Comparison of ENCODE assay signal across 35 cellular contexts in the genomic region with DNA sequence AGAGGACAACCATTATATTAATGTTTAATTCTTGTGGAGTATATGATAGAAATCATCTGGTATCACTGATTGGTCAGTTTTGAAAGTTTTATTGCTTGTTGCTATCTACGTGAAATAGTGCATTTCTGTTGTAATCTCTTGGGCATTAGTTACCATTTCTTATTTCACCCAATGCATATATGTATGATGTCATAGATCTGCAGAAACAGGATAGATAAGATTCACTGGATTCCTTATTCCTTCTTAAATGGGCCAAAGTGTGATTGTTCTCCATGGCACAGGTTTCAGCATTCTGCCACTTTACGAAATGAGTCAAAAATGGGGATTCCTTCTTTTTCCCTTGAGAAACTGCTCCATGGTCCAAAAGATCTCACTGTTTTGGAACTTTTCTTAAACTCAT. TPM values are rescaled to one million over a fixed set of nuclear protein-coding genes. Genes with fewer than 3 reads are reported as not detected.
DNase-seq lines count a peak whose midpoint lies in the region; ATAC-seq, FAIRE-seq and TF ChIP-seq lines count a peak whose summit lies in the region.
"Had no signal": no experiment of that assay in that cellular context is flagged by ENCODE, and none has a peak within 500 bp of the region (broad histone marks: within the 10 kb centered on the region; RNA-seq: fewer than 3 reads in every experiment).

No MANE protein-coding gene starts in this region.

- H2AFZ ChIP-seq in HepG2 (ENCODE audit: low read length): no peak overlapping the region

- WGBS in HepG2 (ENCODE audit: low lambda C conversion rate): 100% methylated on average over 2 of the region's 2 CpGs
- 97% methylated on average over 2 of the region's 2 CpGs for WGBS in right lobe of liver (ENCODE audit: insufficient coverage, low coverage, low lambda C conversion rate, missing lambda C conversion rate)

- no peak overlapping the region for H3K4me2 ChIP-seq in HepG2 (ENCODE audit: low read depth, low read length)
- H3K4me2 ChIP-seq: A549; BLaER1; BLaER1 treated with 17β-estradiol and CSF1 and Interleukin-3, amounts not matched to agents 10 nM and 100 nM had no signal

- FAIRE-seq in HepG2 (lab: Jason Lieb, UNC) (no peak), H54 (lab: Jason Lieb, UNC) (peak; percentile 50)
- FAIRE-seq: A549, D721Med had no signal

- no peaks in the 10 kb centered on the region for H3K79me2 ChIP-seq in HepG2 (ENCODE audit: insufficient read depth, low read length)

- TF ChIP-seq EP300 in HepG2 (IDR thresholded peaks at IDR 0.05; ENCODE audit: low read depth in 2 of 2, low read length in 2 of 2): no peak
- TF ChIP-seq EP300 in HepG2 (CRISPR knock-in tag; IDR thresholded peaks at IDR 0.05; ENCODE audit: borderline replicate concordance): no peak

- H3K27me3 ChIP-seq in HepG2 (ENCODE audit: control insufficient read depth in 1 of 2, insufficient read depth in 2 of 2, low read length in 2 of 2): no peaks in the 10 kb centered on the region
- no peaks in the 10 kb centered on the region for H3K27me3 ChIP-seq in right lobe of liver
- H3K27me3 ChIP-seq: BE2C; BLaER1; BLaER1 treated with 17β-estradiol and CSF1 and Interleukin-3, amounts not matched to agents 10 nM and 100 nM had no signal

- H3K36me3 ChIP-seq in HepG2 (replicated peaks in 1 of 2; ENCODE audit: control insufficient read depth in 1 of 2, insufficient read depth in 2 of 2, low read length in 2 of 2) (no peaks in the 10 kb centered on the region; a peak in 1 of 5 replicates), right lobe of liver (no peaks in the 10 kb centered on the region), HEK293 (ENCODE audit: control insufficient read depth in 2 of 2, insufficient read depth in 1 of 2, low read length in 2 of 2) (no peaks in the 10 kb centered on the region)
- H3K36me3 ChIP-seq: BE2C had no signal

- intact Hi-C loops in HepG2 (cut with micrococcal nuclease; ENCODE audit: unreplicated experiment) (no loop called here), right lobe of liver (cut with DNase I) (no loop called here)
- intact Hi-C loops in activated CD8-positive, alpha-beta T cell treated with anti-CD3 and anti-CD28 coated beads for 36 hours (cut with micrococcal nuclease): no loop called here

- in situ Hi-C loops in HepG2 (cut with HindIII; ENCODE audit: extremely low pct_ligation_motif_present, low pct_unique_long_range_greater_than_20kb): no loop called here

- H4K20me1 ChIP-seq in HepG2 (ENCODE audit: insufficient read depth, low read length): no peaks in the 10 kb centered on the region

- peaks cover 8% of the 10 kb centered on the region; the same call in 1 of the 2 replicates for H3K4me1 ChIP-seq in HepG2 (ENCODE audit: insufficient read depth, low read length)
- no peaks in the 10 kb centered on the region for H3K4me1 ChIP-seq in right lobe of liver
- peaks cover 17% of the 10 kb centered on the region for H3K4me1 ChIP-seq in HEK293 (ENCODE audit: control insufficient read depth, insufficient read depth, low read length)
- H3K4me1 ChIP-seq: A549; BE2C; BLaER1; BLaER1 treated with 17β-estradiol and CSF1 and Interleukin-3, amounts not matched to agents 10 nM and 100 nM had no signal

- peaks cover 15 to 34% of the 10 kb centered on the region in 2 donors for H3K36me3 Mint-ChIP-seq in stimulated activated naive B cell treated with anti-CD40 and anti-IgM and Interleukin-4, amounts not matched to agents 10 μg/mL and 1 μg/mL and 100 μg/mL, for 72 hours
- H3K36me3 Mint-ChIP-seq in T-cell: peaks cover 23% of the 10 kb centered on the region
- peaks cover 9% of the 10 kb centered on the region for H3K36me3 Mint-ChIP-seq in activated CD8-positive, alpha-beta T cell treated with anti-CD3 and anti-CD28 coated beads for 36 hours (ENCODE audit: low read depth)

- H3K27ac Mint-ChIP-seq in stimulated activated naive B cell treated with anti-CD40 and anti-IgM and Interleukin-4, amounts not matched to agents 10 μg/mL and 1 μg/mL and 100 μg/mL, for 72 hours: peak overlapping the region; percentile 20
- no peak overlapping the region for H3K27ac Mint-ChIP-seq in T-cell
- H3K27ac Mint-ChIP-seq in activated CD8-positive, alpha-beta T cell treated with anti-CD3 and anti-CD28 coated beads for 36 hours: no peak overlapping the region
- H3K27ac Mint-ChIP-seq: B cell; CD14-positive monocyte; CD4-positive, alpha-beta memory T cell; CD4-positive, alpha-beta T cell; CD4-positive, CD25-positive, alpha-beta regulatory T cell; CD8-positive, alpha-beta memory T cell; CD8-positive, alpha-beta T cell had no signal

- ATAC-seq in HepG2 (no peak), right lobe of liver (no peak), T-cell (replicated peaks in 1 of 4) (no peak)
- ATAC-seq in stimulated activated naive B cell treated with anti-CD40 and anti-IgM and Interleukin-4, amounts not matched to agents 10 μg/mL and 1 μg/mL and 100 μg/mL, for 72 hours (replicated peaks): no peak
- no peak for ATAC-seq in activated CD8-positive, alpha-beta T cell treated with anti-CD3 and anti-CD28 coated beads for 36 hours
- ATAC-seq: A549; CD8-positive, alpha-beta T cell had no signal

- POLR2A ChIA-PET in HepG2 (lab: Yijun Ruan, JAX) (no interaction called here), HEK293 (lab: Yijun Ruan, JAX) (no interaction called here), T-cell (lab: Charles Lee) (interaction anchor here in 1 of 2 donors (0.6 kb wide), 1 partner anchor 258 kb away, joined by 4 read pairs; no protein-coding TSS in a partner anchor)
- POLR2A ChIA-PET in activated CD8-positive, alpha-beta T cell treated with anti-CD3 and anti-CD28 coated beads for 36 hours (lab: Charles Lee): no interaction called here

- no peak for TF ChIP-seq POLR2A in HepG2 (IDR thresholded peaks at IDR 0.05; ENCODE audit: insufficient read depth in 1 of 2, low read depth in 2 of 2, low read length in 2 of 2)
- no peak for TF ChIP-seq POLR2A in right lobe of liver (IDR thresholded peaks at IDR 0.05)
- TF ChIP-seq POLR2A in H54 (IDR thresholded peaks at IDR 0.05; ENCODE audit: low read depth, low read length): no peak

- no TSS peak for BruUV-seq in HepG2 (replicated peaks; lab: Mats Ljungman, UMichigan)

- H3K9me3 ChIP-seq in HepG2 (ENCODE audit: low read length) (no peaks in the 10 kb centered on the region), right lobe of liver (no peaks in the 10 kb centered on the region), HEK293 (ENCODE audit: control insufficient read depth, insufficient read depth, low read depth, low read length) (no peaks in the 10 kb centered on the region)
- H3K9me3 ChIP-seq: A549; BE2C; BLaER1; BLaER1 treated with 17β-estradiol and CSF1 and Interleukin-3, amounts not matched to agents 10 nM and 100 nM; Caco-2 had no signal

- CTCF ChIA-PET in HepG2 (lab: Yijun Ruan, JAX; ENCODE audit: low intra/inter-chr PET ratio, low total read pairs): no interaction called here
- CTCF ChIA-PET in HEK293 (lab: Yijun Ruan, JAX): no interaction called here
- CTCF ChIA-PET in T-cell (lab: Charles Lee): no interaction called here
- CTCF ChIA-PET in activated CD8-positive, alpha-beta T cell treated with anti-CD3 and anti-CD28 coated beads for 36 hours (lab: Charles Lee): no interaction called here

- H3K4me3 ChIP-seq in HepG2 (replicated peaks in 1 of 3; ENCODE audit: insufficient read depth in 1 of 3, low read depth in 2 of 3, low read length in 3 of 3) (no peak overlapping the region), right lobe of liver (no peak overlapping the region), HEK293 (ENCODE audit: low read depth, low read length) (no peak overlapping the region)
- H3K4me3 ChIP-seq: A549; BLaER1; BLaER1 treated with 17β-estradiol and CSF1 and Interleukin-3, amounts not matched to agents 10 nM and 100 nM had no signal

- no peak overlapping the region for H3K4me3 Mint-ChIP-seq in stimulated activated naive B cell treated with anti-CD40 and anti-IgM and Interleukin-4, amounts not matched to agents 10 μg/mL and 1 μg/mL and 100 μg/mL, for 72 hours
- H3K4me3 Mint-ChIP-seq in T-cell: no peak overlapping the region
- H3K4me3 Mint-ChIP-seq in activated CD8-positive, alpha-beta T cell treated with anti-CD3 and anti-CD28 coated beads for 36 hours: no peak overlapping the region
- H3K4me3 Mint-ChIP-seq: B cell; CD14-positive monocyte; CD4-positive, alpha-beta memory T cell; CD4-positive, alpha-beta T cell; CD4-positive, CD25-positive, alpha-beta regulatory T cell; CD8-positive, alpha-beta memory T cell; CD8-positive, alpha-beta T cell had no signal

- H3K9ac ChIP-seq in HepG2 (ENCODE audit: insufficient read depth, low read depth, low read length): no peak overlapping the region
- H3K9ac ChIP-seq: BLaER1; BLaER1 treated with 17β-estradiol and CSF1 and Interleukin-3, amounts not matched to agents 10 nM and 100 nM had no signal

- H3K4me1 Mint-ChIP-seq in stimulated activated naive B cell treated with anti-CD40 and anti-IgM and Interleukin-4, amounts not matched to agents 10 μg/mL and 1 μg/mL and 100 μg/mL, for 72 hours: peaks cover 4 to 7% of the 10 kb centered on the region in 2 donors
- peaks cover 19 to 44% (median 27%) of the 10 kb centered on the region in 3 donors for H3K4me1 Mint-ChIP-seq in T-cell
- H3K4me1 Mint-ChIP-seq in activated CD8-positive, alpha-beta T cell treated with anti-CD3 and anti-CD28 coated beads for 36 hours (ENCODE audit: low read depth): peaks cover 8% of the 10 kb centered on the region
- H3K4me1 Mint-ChIP-seq: B cell had no signal

- no peak for TF ChIP-seq CTCF in HepG2 (CRISPR knock-in tag; IDR thresholded peaks at IDR 0.05)
- TF ChIP-seq CTCF in right lobe of liver (IDR thresholded peaks at IDR 0.05): no peak
- no peak for TF ChIP-seq CTCF in HEK293 (tag by site-specific recombination; IDR thresholded peaks at IDR 0.05)
- no peak for TF ChIP-seq CTCF in activated CD8-positive, alpha-beta T cell treated with anti-CD3 and anti-CD28 coated beads for 36 hours (IDR thresholded peaks at IDR 0.05)

- no peaks in the 10 kb centered on the region for H3K27me3 Mint-ChIP-seq in stimulated activated naive B cell treated with anti-CD40 and anti-IgM and Interleukin-4, amounts not matched to agents 10 μg/mL and 1 μg/mL and 100 μg/mL, for 72 hours
- H3K27me3 Mint-ChIP-seq in T-cell: no peaks in the 10 kb centered on the region
- H3K27me3 Mint-ChIP-seq in activated CD8-positive, alpha-beta T cell treated with anti-CD3 and anti-CD28 coated beads for 36 hours: no peaks in the 10 kb centered on the region
- H3K27me3 Mint-ChIP-seq: B cell; CD4-positive, alpha-beta memory T cell; CD4-positive, alpha-beta T cell; CD4-positive, CD25-positive, alpha-beta regulatory T cell had no signal

- peaks cover 0 to 2% of the 10 kb centered on the region in 2 donors for H3K9me3 Mint-ChIP-seq in stimulated activated naive B cell treated with anti-CD40 and anti-IgM and Interleukin-4, amounts not matched to agents 10 μg/mL and 1 μg/mL and 100 μg/mL, for 72 hours
- no peaks in the 10 kb centered on the region for H3K9me3 Mint-ChIP-seq in T-cell
- no peaks in the 10 kb centered on the region for H3K9me3 Mint-ChIP-seq in activated CD8-positive, alpha-beta T cell treated with anti-CD3 and anti-CD28 coated beads for 36 hours
- H3K9me3 Mint-ChIP-seq: CD14-positive monocyte; CD4-positive, alpha-beta T cell; CD8-positive, alpha-beta memory T cell; CD8-positive, alpha-beta T cell had no signal

- H3K27ac ChIP-seq in HepG2 (ENCODE audit: extremely low read length, insufficient read depth, low read length) (no peak overlapping the region), right lobe of liver (no peak overlapping the region), HEK293 (ENCODE audit: extremely low read depth, low read depth, low read length) (no peak overlapping the region)
- H3K27ac ChIP-seq: 22Rv1; A549; BLaER1; BLaER1 treated with 17β-estradiol and CSF1 and Interleukin-3, amounts not matched to agents 10 nM and 100 nM; C4-2B had no signal

- no peak for DNase-seq in HepG2 (ENCODE audit: low spot score)
- no peak for DNase-seq in right lobe of liver
- no peak for DNase-seq in H54 (ENCODE audit: insufficient read length, low spot score)
- no peak for DNase-seq in stimulated activated naive B cell treated with anti-CD40 and anti-IgM and Interleukin-4, amounts not matched to agents 10 μg/mL and 1 μg/mL and 100 μg/mL, for 72 hours
- no peak for DNase-seq in T-cell
- DNase-seq in AML-193 (lab: John Stamatoyannopoulos, UW): no peak
- DNase-seq in activated CD8-positive, alpha-beta T cell treated with anti-CD3 and anti-CD28 coated beads for 36 hours: no peak
- DNase-seq: 8988T; ACHN; BE2C; C1 segment of cervical spinal cord; Caco-2; Calu3; CD4-positive, alpha-beta memory T cell; CD4-positive, alpha-beta T cell; CD4-positive, CD25-positive, alpha-beta regulatory T cell; CD8-positive, alpha-beta memory T cell; CD8-positive, alpha-beta T cell; COR-L47; DMS 273 treated with DMSO at 0.1 percent for 48 hours; DMS153; DMS53; DMS79; DMS79 treated with DMSO at 0.1 percent for 48 hours; DND-41; EL had no signal

- no peak for TF ChIP-seq RAD21 in HepG2 (CRISPR knock-in tag; IDR thresholded peaks at IDR 0.05)

RNA-seq across cellular contexts. Expression of a gene that starts 56.6 kb away (rescaled TPM):
- total RNA-seq in HepG2 (2016; rRNA removed; fragmentation: Illumina TruSeq; extraction: Trizol) (32.7 and 38.7 TPM in 2 replicates), right lobe of liver (10 to 100 TPM; 11.2 to 26.2 (median 12.3) TPM), T-cell (10 to 100 TPM; 41.3 to 53.6 (median 43.5) TPM)
- 7.8 and 10.4 TPM in 2 replicates for total RNA-seq in HepG2 (2016; cell fraction: cytosol; rRNA removed; fragmentation: Illumina TruSeq; extraction: Trizol; ENCODE audit: low read depth)
- total RNA-seq in HepG2 (2016; cell fraction: insoluble cytoplasmic fraction; rRNA removed; fragmentation: Illumina TruSeq; extraction: Trizol): 31.1 and 36.1 TPM in 2 replicates
- 19.0 and 19.3 TPM in 2 replicates for total RNA-seq in HepG2 (2016; cell fraction: membrane; rRNA removed; fragmentation: Illumina TruSeq; extraction: Trizol)
- 73.4 and 74.7 TPM in 2 replicates for total RNA-seq in HepG2 (2016; cell fraction: nucleus; rRNA removed; fragmentation: Illumina TruSeq; extraction: Trizol)
- 10.2 and 11.7 TPM in 2 replicates for polyA plus RNA-seq in HepG2 (2011; rRNA removed)
- 8.2 and 9.5 TPM in 2 replicates for polyA plus RNA-seq in HepG2 (2011; cell fraction: cytosol; rRNA removed)
- 19.8 and 20.7 TPM in 2 replicates for polyA plus RNA-seq in HepG2 (2011; cell fraction: nucleus; rRNA removed)
- 9.5 and 11.1 TPM in 2 replicates for polyA plus RNA-seq in HepG2 (2012)
- polyA plus RNA-seq in HepG2 (2016; cell fraction: cytosol; fragmentation: Illumina TruSeq; extraction: Trizol; ENCODE audit: low read depth): 8.3 and 11.0 TPM in 2 replicates
- polyA plus RNA-seq in HepG2 (2016; cell fraction: insoluble cytoplasmic fraction; fragmentation: Illumina TruSeq; extraction: Trizol; ENCODE audit: low read depth): 32.7 and 33.2 TPM in 2 replicates
- 12.7 and 14.9 TPM in 2 replicates for polyA plus RNA-seq in HepG2 (2016; cell fraction: membrane; fragmentation: Illumina TruSeq; extraction: Trizol; ENCODE audit: low read depth)
- polyA plus RNA-seq in HepG2 (2016; cell fraction: nucleus; fragmentation: Illumina TruSeq; extraction: Trizol; ENCODE audit: insufficient read depth, low read depth): 29.8 and 34.7 TPM in 2 replicates
- polyA minus RNA-seq in HepG2 (2011; rRNA and poly(A)+ RNA removed; ENCODE audit: low replicate concordance): 15.3 and 16.3 TPM in 2 replicates
- 7.6 and 7.8 TPM in 2 replicates for polyA minus RNA-seq in HepG2 (2011; cell fraction: cytosol; rRNA and poly(A)+ RNA removed)
- polyA minus RNA-seq in HepG2 (2011; cell fraction: nucleus; rRNA and poly(A)+ RNA removed): 84.0 and 86.0 TPM in 2 replicates
- 10 to 100 TPM; 29.4 to 30.0 TPM for total RNA-seq in activated CD8-positive, alpha-beta T cell treated with anti-CD3 and anti-CD28 coated beads for 36 hours

RNA-seq across cellular contexts. Expression of a gene that starts 56.9 kb away (rescaled TPM):
- total RNA-seq in HepG2 (2016; rRNA removed; fragmentation: Illumina TruSeq; extraction: Trizol): 49.4 and 50.9 TPM in 2 replicates
- total RNA-seq in HepG2 (2016; cell fraction: cytosol; rRNA removed; fragmentation: Illumina TruSeq; extraction: Trizol; ENCODE audit: low read depth): 35.2 and 46.9 TPM in 2 replicates
- total RNA-seq in HepG2 (2016; cell fraction: insoluble cytoplasmic fraction; rRNA removed; fragmentation: Illumina TruSeq; extraction: Trizol): 52.5 and 54.7 TPM in 2 replicates
- 80.7 and 80.9 TPM in 2 replicates for total RNA-seq in HepG2 (2016; cell fraction: membrane; rRNA removed; fragmentation: Illumina TruSeq; extraction: Trizol)
- total RNA-seq in HepG2 (2016; cell fraction: nucleus; rRNA removed; fragmentation: Illumina TruSeq; extraction: Trizol): 42.2 and 43.4 TPM in 2 replicates
- 16.3 and 20.9 TPM in 2 replicates for polyA plus RNA-seq in HepG2 (2011; rRNA removed)
- polyA plus RNA-seq in HepG2 (2011; cell fraction: cytosol; rRNA removed): 8.4 and 12.7 TPM in 2 replicates
- polyA plus RNA-seq in HepG2 (2011; cell fraction: nucleus; rRNA removed): 34.4 and 41.6 TPM in 2 replicates
- polyA plus RNA-seq in HepG2 (2012): 22.0 and 25.6 TPM in 2 replicates
- 33.5 and 47.1 TPM in 2 replicates for polyA plus RNA-seq in HepG2 (2016; cell fraction: cytosol; fragmentation: Illumina TruSeq; extraction: Trizol; ENCODE audit: low read depth)
- polyA plus RNA-seq in HepG2 (2016; cell fraction: insoluble cytoplasmic fraction; fragmentation: Illumina TruSeq; extraction: Trizol; ENCODE audit: low read depth): 44.1 and 46.7 TPM in 2 replicates
- polyA plus RNA-seq in HepG2 (2016; cell fraction: membrane; fragmentation: Illumina TruSeq; extraction: Trizol; ENCODE audit: low read depth): 57.9 and 69.4 TPM in 2 replicates
- 80.3 and 81.7 TPM in 2 replicates for polyA plus RNA-seq in HepG2 (2016; cell fraction: nucleus; fragmentation: Illumina TruSeq; extraction: Trizol; ENCODE audit: insufficient read depth, low read depth)
- 17.3 and 32.4 TPM in 2 replicates for polyA minus RNA-seq in HepG2 (2011; rRNA and poly(A)+ RNA removed; ENCODE audit: low replicate concordance)
- 6.6 and 7.8 TPM in 2 replicates for polyA minus RNA-seq in HepG2 (2011; cell fraction: cytosol; rRNA and poly(A)+ RNA removed)
- polyA minus RNA-seq in HepG2 (2011; cell fraction: nucleus; rRNA and poly(A)+ RNA removed): 34.8 and 42.5 TPM in 2 replicates
- total RNA-seq in right lobe of liver: 10 to 100 TPM; 12.2 to 23.0 (median 16.0) TPM
- 10 to 100 TPM; 39.4 to 51.4 (median 45.9) TPM for total RNA-seq in T-cell
- total RNA-seq in activated CD8-positive, alpha-beta T cell treated with anti-CD3 and anti-CD28 coated beads for 36 hours: 10 to 100 TPM; 36.6 to 37.6 TPM
